14 cellular contexts compared by ENCODE assay signal in genomic region chr2:112713585-112713925, GRCh38. TPM values are rescaled to one million over a fixed set of nuclear protein-coding genes. Genes with fewer than 3 reads are reported as not detected.
"Had no signal": no experiment of that assay in that cellular context is flagged by ENCODE, and none has a peak within 500 bp of the region (broad histone marks: within the 10 kb centered on the region; RNA-seq: fewer than 3 reads in every experiment).

No MANE protein-coding gene starts in this region.

- H3K4me3 Mint-ChIP-seq: activated naive CD8-positive, alpha-beta T cell; T-helper 2 cell treated with Interferon-gamma antibody and Interleukin-4, amounts not matched to agents 5 μg/mL and 100 μg/mL, for 36 hours had no signal

- H3K27ac Mint-ChIP-seq: activated naive CD8-positive, alpha-beta T cell had no signal

- H3K36me3 ChIP-seq: breast epithelium, esophagus squamous epithelium, heart right ventricle, left lung had no signal

- DNase-seq: activated CD4-positive, CD25-positive, alpha-beta regulatory T cell treated with anti-CD3 and anti-CD28 coated beads, Interleukin-2, amount 50 U/mL, for 72 hours; activated effector memory CD4-positive, alpha-beta T cell treated with Interleukin-2 at 50 U/mL for 16 hours; activated T-cell treated with anti-CD3 and anti-CD28 coated beads for 4 hours; esophagus squamous epithelium; heart right ventricle; islet precursor cell; left lung; small intestine; stimulated activated naive CD4-positive, alpha-beta T cell had no signal

- H3K27me3 ChIP-seq: breast epithelium, left lung had no signal

- H3K4me1 ChIP-seq: breast epithelium, esophagus squamous epithelium had no signal

- H3K9me3 ChIP-seq: breast epithelium, esophagus squamous epithelium, heart right ventricle, left lung had no signal

- H3K36me3 Mint-ChIP-seq: activated naive CD8-positive, alpha-beta T cell had no signal

- H3K4me3 ChIP-seq: breast epithelium, esophagus squamous epithelium, heart right ventricle, left lung had no signal

- H3K27ac ChIP-seq: breast epithelium, esophagus squamous epithelium, heart right ventricle, left lung had no signal

- FAIRE-seq: frontal cortex, small intestine had no signal

- ATAC-seq: left lung had no signal

RNA-seq across cellular contexts. Expression of gene NT5DC4, which starts 7.3 kb away (rescaled TPM):
- total RNA-seq: breast epithelium, cerebellum, esophagus squamous epithelium, frontal cortex had no signal
